ENCODE assay signal across 9 cellular contexts in the genomic region with DNA sequence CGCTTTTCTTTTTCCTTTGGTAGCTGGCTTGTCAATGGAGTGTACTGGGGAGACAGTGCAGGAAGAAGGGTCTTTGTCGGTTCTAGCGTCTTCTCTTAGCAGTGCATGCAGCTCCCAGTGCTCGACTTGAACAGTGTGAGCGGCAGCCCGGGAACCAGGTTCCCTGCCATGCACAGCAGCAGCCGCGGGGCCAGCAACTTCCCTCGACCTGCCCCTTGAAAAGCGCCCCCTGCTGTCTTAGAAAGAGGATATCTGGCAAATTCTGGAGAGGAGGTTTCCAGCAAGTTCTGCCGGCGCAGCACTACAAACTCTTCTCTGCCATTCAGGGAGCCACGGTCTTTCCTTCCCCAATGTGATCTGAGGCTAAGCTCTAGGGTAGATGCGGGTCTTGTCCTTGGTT.
DNase-seq lines count a peak whose midpoint lies in the region; ATAC-seq, FAIRE-seq and TF ChIP-seq lines count a peak whose summit lies in the region.
"Had no signal": no experiment of that assay in that cellular context is flagged by ENCODE, and none has a peak within 500 bp of the region (broad histone marks: within the 10 kb centered on the region; RNA-seq: fewer than 3 reads in every experiment).

No MANE protein-coding gene starts in this region.

- H3K4me3 ChIP-seq in DND-41 (ENCODE audit: low read depth in 1 of 2, low read length in 2 of 2), result no peak overlapping the region
- H3K4me3 ChIP-seq in WERI-Rb-1 (ENCODE audit: low read depth, low read length), result no peak overlapping the region
- H3K4me3 ChIP-seq in HepG2 (replicated peaks in 1 of 3; ENCODE audit: insufficient read depth in 1 of 3, low read depth in 2 of 3, low read length in 3 of 3), result no peak overlapping the region

- no TSS peak for BruUV-seq in HepG2 (replicated peaks; lab: Mats Ljungman, UMichigan)

- H3K4me1 ChIP-seq in DND-41 (ENCODE audit: insufficient read depth, low read length), result no peaks in the 10 kb centered on the region
- H3K4me1 ChIP-seq in HepG2 (ENCODE audit: insufficient read depth, low read length), result no peaks in the 10 kb centered on the region

- H3K27me3 Mint-ChIP-seq in HFFc6 (ENCODE audit: insufficient read depth), result no peaks in the 10 kb centered on the region

- TF ChIP-seq CTCF in DND-41 (IDR thresholded peaks at IDR 0.05; ENCODE audit: borderline replicate concordance, extremely low read depth, low read length, poor library complexity, severe bottlenecking) (peak; percentile 28), HFFc6 (IDR thresholded peaks at IDR 0.05) (peak; percentile 48), WERI-Rb-1 (IDR thresholded peaks at IDR 0.05; ENCODE audit: low read depth, low read length) (peak; percentile 35), HepG2 (CRISPR knock-in tag; IDR thresholded peaks at IDR 0.05) (peak; percentile 51)

- no peak overlapping the region for H3K27ac Mint-ChIP-seq in HFFc6

- H3K27me3 ChIP-seq in DND-41 (ENCODE audit: insufficient read depth, low read length, poor library complexity) (no peaks in the 10 kb centered on the region), WERI-Rb-1 (ENCODE audit: insufficient read depth, low read depth, severe bottlenecking) (no peaks in the 10 kb centered on the region), HepG2 (ENCODE audit: control insufficient read depth in 1 of 2, insufficient read depth in 2 of 2, low read length in 2 of 2) (no peaks in the 10 kb centered on the region)

- in situ Hi-C loops in HepG2 (cut with HindIII; ENCODE audit: extremely low pct_ligation_motif_present, low pct_unique_long_range_greater_than_20kb), result no loop called here

- TF ChIP-seq EP300 in HepG2 (IDR thresholded peaks at IDR 0.05; ENCODE audit: low read depth in 2 of 2, low read length in 2 of 2) (no peak), HepG2 (CRISPR knock-in tag; IDR thresholded peaks at IDR 0.05; ENCODE audit: borderline replicate concordance) (no peak)

- no peak for TF ChIP-seq POLR2A in HepG2 (IDR thresholded peaks at IDR 0.05; ENCODE audit: insufficient read depth in 1 of 2, low read depth in 2 of 2, low read length in 2 of 2)

- H3K4me1 Mint-ChIP-seq in HFFc6 (ENCODE audit: low read depth), result peaks cover 40% of the 10 kb centered on the region

- DNase-seq in DND-41 (peak; percentile 27), HFFc6 (no peak), WERI-Rb-1 (peak; percentile 26), HepG2 (ENCODE audit: low spot score) (peak; percentile 36), NCI-H510A treated with DMSO at 0.1 percent for 48 hours (lab: John Stamatoyannopoulos, UW) (no peak), NCI-H187 treated with DMSO at 0.1 percent for 48 hours (lab: John Stamatoyannopoulos, UW) (no peak)
- DNase-seq in activated CD4-positive, CD25-positive, alpha-beta regulatory T cell treated with anti-CD3 and anti-CD28 coated beads, Interleukin-2, amount 50 U/mL, for 72 hours, result no peak

- POLR2A ChIA-PET in HepG2 (lab: Yijun Ruan, JAX), result no interaction called here

- CTCF ChIA-PET in HepG2 (lab: Yijun Ruan, JAX; ENCODE audit: low intra/inter-chr PET ratio, low total read pairs), result no interaction called here

- H3K9me3 ChIP-seq in DND-41 (ENCODE audit: insufficient read depth, low read length, severe bottlenecking) (peaks cover 4% of the 10 kb centered on the region), WERI-Rb-1 (ENCODE audit: severe bottlenecking) (no peaks in the 10 kb centered on the region), HepG2 (ENCODE audit: low read length) (0 out of 2 replicates have a peak, but pooled peaks cover 2% of the 10 kb centered on the region)

- no peak for ATAC-seq in DND-41 (ENCODE audit: insufficient read depth, low read depth)
- ATAC-seq in HepG2, result peak; percentile 62
- no peak for ATAC-seq in GM21723 (IDR thresholded peaks at IDR 0.05; ENCODE audit: unreplicated experiment)

- H2AFZ ChIP-seq in DND-41 (ENCODE audit: low read depth, low read length) (no peak overlapping the region), HepG2 (ENCODE audit: low read length) (no peak overlapping the region)

- H4K20me1 ChIP-seq in DND-41 (ENCODE audit: insufficient read depth, low read length) (no peaks in the 10 kb centered on the region), HepG2 (ENCODE audit: insufficient read depth, low read length) (no peaks in the 10 kb centered on the region)

- H3K36me3 ChIP-seq in DND-41 (ENCODE audit: insufficient read depth, low read length) (no peaks in the 10 kb centered on the region), WERI-Rb-1 (no peaks in the 10 kb centered on the region), HepG2 (replicated peaks in 1 of 2; ENCODE audit: control insufficient read depth in 1 of 2, insufficient read depth in 2 of 2, low read length in 2 of 2) (no peaks in the 10 kb centered on the region)

- intact Hi-C loops in HepG2 (cut with micrococcal nuclease; ENCODE audit: unreplicated experiment), result loop anchor here (10.0 kb wide), 1 partner anchor 1219 kb away; no protein-coding TSS in a partner anchor

- TF ChIP-seq RAD21 in HepG2 (CRISPR knock-in tag; IDR thresholded peaks at IDR 0.05), result no peak

- 33% methylated on average over 13 of the region's 14 CpGs for WGBS in HepG2 (ENCODE audit: low lambda C conversion rate)

- FAIRE-seq in HepG2 (lab: Jason Lieb, UNC), result no peak
- FAIRE-seq: colon had no signal

- H3K9me3 Mint-ChIP-seq in HFFc6, result peaks cover 14% of the 10 kb centered on the region

- H3K36me3 Mint-ChIP-seq in HFFc6 (ENCODE audit: low read depth), result peaks cover 22% of the 10 kb centered on the region

- H3K9ac ChIP-seq in DND-41 (ENCODE audit: low read depth, low read length) (no peak overlapping the region), HepG2 (ENCODE audit: insufficient read depth, low read depth, low read length) (no peak overlapping the region)

- H3K79me2 ChIP-seq in DND-41 (ENCODE audit: insufficient read depth, low read length) (no peaks in the 10 kb centered on the region), HepG2 (ENCODE audit: insufficient read depth, low read length) (no peaks in the 10 kb centered on the region)

- no peak overlapping the region for H3K27ac ChIP-seq in DND-41 (ENCODE audit: low read length)
- H3K27ac ChIP-seq in WERI-Rb-1, result no peak overlapping the region
- no peak overlapping the region for H3K27ac ChIP-seq in HepG2 (ENCODE audit: extremely low read length, insufficient read depth, low read length)

- H3K4me3 Mint-ChIP-seq in HFFc6, result no peak overlapping the region

- H3K4me2 ChIP-seq in DND-41 (ENCODE audit: insufficient read depth, low read length) (no peak overlapping the region), HepG2 (ENCODE audit: low read depth, low read length) (no peak overlapping the region)

TF ChIP-seq in HepG2, 621 proteins besides CTCF, POLR2A, EP300 and RAD21:
- TF ChIP-seq ZNF230 (CRISPR knock-in tag; IDR thresholded peaks at IDR 0.05) (no peak), XBP1 (CRISPR knock-in tag; IDR thresholded peaks at IDR 0.05) (no peak), TCF7 (IDR thresholded peaks at IDR 0.05; ENCODE audit: low read depth) (no peak), SPEN (CRISPR knock-in tag; IDR thresholded peaks at IDR 0.05; ENCODE audit: low read depth) (no peak), ZFP37 (CRISPR knock-in tag; IDR thresholded peaks at IDR 0.05; ENCODE audit: borderline replicate concordance) (no peak), MTA3 (CRISPR knock-in tag; IDR thresholded peaks at IDR 0.05) (no peak), ZNF768 (CRISPR knock-in tag; IDR thresholded peaks at IDR 0.05) (peak; percentile 47; the same call in 1 of the 2 replicates), ZNF788 (CRISPR knock-in tag; IDR thresholded peaks at IDR 0.05; ENCODE audit: borderline replicate concordance) (no peak), PHF21A (CRISPR knock-in tag; IDR thresholded peaks at IDR 0.05) (no peak), NFRKB (IDR thresholded peaks at IDR 0.05) (no peak), ZNF879 (CRISPR knock-in tag; IDR thresholded peaks at IDR 0.05) (no peak), RBM22 (optimal IDR thresholded peaks at IDR 0.05; ENCODE audit: low read length) (no peak), ZNF468 (CRISPR knock-in tag; IDR thresholded peaks at IDR 0.05) (no peak), STAG1 (CRISPR knock-in tag; IDR thresholded peaks at IDR 0.05) (peak; percentile 60), ZNF136 (CRISPR knock-in tag; IDR thresholded peaks at IDR 0.05; ENCODE audit: low read depth) (no peak), ZBTB7A (CRISPR knock-in tag; IDR thresholded peaks at IDR 0.05) (no peak), SMC3 (IDR thresholded peaks at IDR 0.05; ENCODE audit: low read length) (peak; percentile 29), MAFF (IDR thresholded peaks at IDR 0.05; ENCODE audit: low read depth, low read length) (no peak), RARG (CRISPR knock-in tag; IDR thresholded peaks at IDR 0.05; ENCODE audit: low read depth) (no peak), HNRNPK (IDR thresholded peaks at IDR 0.05; ENCODE audit: low read depth, low read length, poor library complexity, severe bottlenecking) (no peak), RCOR2 (CRISPR knock-in tag; IDR thresholded peaks at IDR 0.05) (no peak), DPF2 (CRISPR knock-in tag; IDR thresholded peaks at IDR 0.05; ENCODE audit: borderline replicate concordance, low read depth) (no peak)
- TF ChIP-seq, protein P1, sequence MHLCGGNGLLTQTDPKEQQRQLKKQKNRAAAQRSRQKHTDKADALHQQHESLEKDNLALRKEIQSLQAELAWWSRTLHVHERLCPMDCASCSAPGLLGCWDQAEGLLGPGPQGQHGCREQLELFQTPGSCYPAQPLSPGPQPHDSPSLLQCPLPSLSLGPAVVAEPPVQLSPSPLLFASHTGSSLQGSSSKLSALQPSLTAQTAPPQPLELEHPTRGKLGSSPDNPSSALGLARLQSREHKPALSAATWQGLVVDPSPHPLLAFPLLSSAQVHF (CRISPR knock-in tag; IDR thresholded peaks at IDR 0.05), result no peak
- TF ChIP-seq, protein P2, sequence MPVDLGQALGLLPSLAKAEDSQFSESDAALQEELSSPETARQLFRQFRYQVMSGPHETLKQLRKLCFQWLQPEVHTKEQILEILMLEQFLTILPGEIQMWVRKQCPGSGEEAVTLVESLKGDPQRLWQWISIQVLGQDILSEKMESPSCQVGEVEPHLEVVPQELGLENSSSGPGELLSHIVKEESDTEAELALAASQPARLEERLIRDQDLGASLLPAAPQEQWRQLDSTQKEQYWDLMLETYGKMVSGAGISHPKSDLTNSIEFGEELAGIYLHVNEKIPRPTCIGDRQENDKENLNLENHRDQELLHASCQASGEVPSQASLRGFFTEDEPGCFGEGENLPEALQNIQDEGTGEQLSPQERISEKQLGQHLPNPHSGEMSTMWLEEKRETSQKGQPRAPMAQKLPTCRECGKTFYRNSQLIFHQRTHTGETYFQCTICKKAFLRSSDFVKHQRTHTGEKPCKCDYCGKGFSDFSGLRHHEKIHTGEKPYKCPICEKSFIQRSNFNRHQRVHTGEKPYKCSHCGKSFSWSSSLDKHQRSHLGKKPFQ (CRISPR knock-in tag; IDR thresholded peaks at IDR 0.05; ENCODE audit: insufficient replicate concordance), result no peak

Comparison
In these comparisons a context has a peak if more than half of its experiments do, and no peak if none do; other contexts are left out.
1. DNase-seq: peak in DND-41 (single experiment), WERI-Rb-1 (single experiment) and HepG2 (single experiment); none in HFFc6 (single experiment), NCI-H510A treated with DMSO at 0.1 percent for 48 hours (single experiment), activated CD4-positive, CD25-positive, alpha-beta regulatory T cell treated with anti-CD3 and anti-CD28 coated beads, Interleukin-2, amount 50 U/mL, for 72 hours (single experiment) and NCI-H187 treated with DMSO at 0.1 percent for 48 hours (single experiment).
2. Peak in every context shown above with its lines, with median percentiles within 50 percentile points of each other: CTCF ChIP-seq.